Comparison of ENCODE assay signal across 1 cellular context in the genomic region with DNA sequence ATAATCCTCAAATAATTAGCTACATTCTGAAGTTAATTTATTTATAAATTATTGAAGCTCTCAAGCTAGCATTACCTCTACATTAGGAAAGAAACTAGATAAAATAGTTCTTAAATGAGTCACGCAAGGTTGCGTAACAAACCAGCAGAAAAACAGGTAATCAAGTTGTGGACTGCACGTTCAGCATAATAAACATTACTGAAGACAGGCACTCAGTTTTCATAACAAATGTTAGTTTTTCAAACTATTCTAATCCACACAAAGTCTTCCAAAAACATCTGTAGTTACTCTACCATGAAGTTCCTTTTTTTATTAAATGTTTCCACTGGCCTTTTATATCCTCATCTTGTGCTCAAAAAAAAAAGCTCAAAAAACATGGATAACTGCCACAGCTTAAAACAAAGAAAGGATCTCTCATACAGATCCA.
A peak's percentile ranks its signal among the peaks of the same experiment; 100 is the strongest.
TF ChIP-seq lines count a peak whose summit lies in the region.

No MANE protein-coding gene starts in this region.

TF ChIP-seq in HepG2, 621 proteins besides CTCF, POLR2A, EP300 and RAD21 (continues in another document):
- TF ChIP-seq ASH2L (IDR thresholded peaks at IDR 0.05; ENCODE audit: insufficient read length, low read depth, low read length) (peak; percentile 39), ZNF543 (CRISPR knock-in tag; IDR thresholded peaks at IDR 0.05) (no peak), ZNF782 (CRISPR knock-in tag; IDR thresholded peaks at IDR 0.05; ENCODE audit: borderline replicate concordance) (no peak), GABPA (IDR thresholded peaks at IDR 0.05; ENCODE audit: low read depth, low read length) (no peak), GABPA (CRISPR knock-in tag; IDR thresholded peaks at IDR 0.05; ENCODE audit: low read depth) (0 out of 2 replicates have a peak, but pooled peaks have one; percentile 29), NPAS2 (CRISPR knock-in tag; IDR thresholded peaks at IDR 0.05; ENCODE audit: borderline replicate concordance) (no peak), FOXA3 (CRISPR knock-in tag; IDR thresholded peaks at IDR 0.05) (peak; percentile 50), YY1 (IDR thresholded peaks at IDR 0.05; ENCODE audit: insufficient read depth, insufficient replicate concordance, low read depth, low read length) (no peak), ISX (CRISPR knock-in tag; conservative IDR thresholded peaks at IDR 0.05) (no peak), ZNF276 (CRISPR knock-in tag; IDR thresholded peaks at IDR 0.05; ENCODE audit: low read depth) (no peak), ZBTB49 (CRISPR knock-in tag; IDR thresholded peaks at IDR 0.05; ENCODE audit: borderline replicate concordance) (no peak), KLF16 (CRISPR knock-in tag; IDR thresholded peaks at IDR 0.05) (0 out of 4 replicates have a peak, but pooled peaks of 1 of the 2 experiments have one; percentile 43), MIER3 (CRISPR knock-in tag; IDR thresholded peaks at IDR 0.05; ENCODE audit: borderline replicate concordance) (peak; percentile 38; the same call in 1 of the 2 replicates), ZNF337 (CRISPR knock-in tag; IDR thresholded peaks at IDR 0.05; ENCODE audit: borderline replicate concordance, low read depth) (no peak), XBP1 (CRISPR knock-in tag; IDR thresholded peaks at IDR 0.05) (no peak), BHLHE40 (IDR thresholded peaks at IDR 0.05; ENCODE audit: low read length) (peak; percentile 70), HMG20A (CRISPR knock-in tag; IDR thresholded peaks at IDR 0.05; ENCODE audit: borderline replicate concordance) (peak; percentile 50; the same call in 1 of the 2 replicates), POLR2AphosphoS2 (IDR thresholded peaks at IDR 0.05; ENCODE audit: low read depth, low read length) (no peak), ELF3 (CRISPR knock-in tag; IDR thresholded peaks at IDR 0.05) (peak; percentile 55; the same call in 1 of the 2 replicates)
- TF ChIP-seq, protein P1, sequence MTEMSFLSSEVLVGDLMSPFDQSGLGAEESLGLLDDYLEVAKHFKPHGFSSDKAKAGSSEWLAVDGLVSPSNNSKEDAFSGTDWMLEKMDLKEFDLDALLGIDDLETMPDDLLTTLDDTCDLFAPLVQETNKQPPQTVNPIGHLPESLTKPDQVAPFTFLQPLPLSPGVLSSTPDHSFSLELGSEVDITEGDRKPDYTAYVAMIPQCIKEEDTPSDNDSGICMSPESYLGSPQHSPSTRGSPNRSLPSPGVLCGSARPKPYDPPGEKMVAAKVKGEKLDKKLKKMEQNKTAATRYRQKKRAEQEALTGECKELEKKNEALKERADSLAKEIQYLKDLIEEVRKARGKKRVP (CRISPR knock-in tag; IDR thresholded peaks at IDR 0.05): no peak
- TF ChIP-seq, protein P2, sequence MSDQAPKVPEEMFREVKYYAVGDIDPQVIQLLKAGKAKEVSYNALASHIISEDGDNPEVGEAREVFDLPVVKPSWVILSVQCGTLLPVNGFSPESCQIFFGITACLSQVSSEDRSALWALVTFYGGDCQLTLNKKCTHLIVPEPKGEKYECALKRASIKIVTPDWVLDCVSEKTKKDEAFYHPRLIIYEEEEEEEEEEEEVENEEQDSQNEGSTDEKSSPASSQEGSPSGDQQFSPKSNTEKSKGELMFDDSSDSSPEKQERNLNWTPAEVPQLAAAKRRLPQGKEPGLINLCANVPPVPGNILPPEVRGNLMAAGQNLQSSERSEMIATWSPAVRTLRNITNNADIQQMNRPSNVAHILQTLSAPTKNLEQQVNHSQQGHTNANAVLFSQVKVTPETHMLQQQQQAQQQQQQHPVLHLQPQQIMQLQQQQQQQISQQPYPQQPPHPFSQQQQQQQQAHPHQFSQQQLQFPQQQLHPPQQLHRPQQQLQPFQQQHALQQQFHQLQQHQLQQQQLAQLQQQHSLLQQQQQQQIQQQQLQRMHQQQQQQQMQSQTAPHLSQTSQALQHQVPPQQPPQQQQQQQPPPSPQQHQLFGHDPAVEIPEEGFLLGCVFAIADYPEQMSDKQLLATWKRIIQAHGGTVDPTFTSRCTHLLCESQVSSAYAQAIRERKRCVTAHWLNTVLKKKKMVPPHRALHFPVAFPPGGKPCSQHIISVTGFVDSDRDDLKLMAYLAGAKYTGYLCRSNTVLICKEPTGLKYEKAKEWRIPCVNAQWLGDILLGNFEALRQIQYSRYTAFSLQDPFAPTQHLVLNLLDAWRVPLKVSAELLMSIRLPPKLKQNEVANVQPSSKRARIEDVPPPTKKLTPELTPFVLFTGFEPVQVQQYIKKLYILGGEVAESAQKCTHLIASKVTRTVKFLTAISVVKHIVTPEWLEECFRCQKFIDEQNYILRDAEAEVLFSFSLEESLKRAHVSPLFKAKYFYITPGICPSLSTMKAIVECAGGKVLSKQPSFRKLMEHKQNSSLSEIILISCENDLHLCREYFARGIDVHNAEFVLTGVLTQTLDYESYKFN (CRISPR knock-in tag; conservative IDR thresholded peaks at IDR 0.05): 0 out of 2 replicates have a peak, but pooled peaks have one; percentile 22
- TF ChIP-seq, protein P3, sequence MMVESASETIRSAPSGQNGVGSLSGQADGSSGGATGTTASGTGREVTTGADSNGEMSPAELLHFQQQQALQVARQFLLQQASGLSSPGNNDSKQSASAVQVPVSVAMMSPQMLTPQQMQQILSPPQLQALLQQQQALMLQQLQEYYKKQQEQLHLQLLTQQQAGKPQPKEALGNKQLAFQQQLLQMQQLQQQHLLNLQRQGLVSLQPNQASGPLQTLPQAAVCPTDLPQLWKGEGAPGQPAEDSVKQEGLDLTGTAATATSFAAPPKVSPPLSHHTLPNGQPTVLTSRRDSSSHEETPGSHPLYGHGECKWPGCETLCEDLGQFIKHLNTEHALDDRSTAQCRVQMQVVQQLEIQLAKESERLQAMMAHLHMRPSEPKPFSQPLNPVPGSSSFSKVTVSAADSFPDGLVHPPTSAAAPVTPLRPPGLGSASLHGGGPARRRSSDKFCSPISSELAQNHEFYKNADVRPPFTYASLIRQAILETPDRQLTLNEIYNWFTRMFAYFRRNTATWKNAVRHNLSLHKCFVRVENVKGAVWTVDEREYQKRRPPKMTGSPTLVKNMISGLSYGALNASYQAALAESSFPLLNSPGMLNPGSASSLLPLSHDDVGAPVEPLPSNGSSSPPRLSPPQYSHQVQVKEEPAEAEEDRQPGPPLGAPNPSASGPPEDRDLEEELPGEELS (CRISPR knock-in tag; IDR thresholded peaks at IDR 0.05): peak; percentile 73
- TF ChIP-seq, protein P4, sequence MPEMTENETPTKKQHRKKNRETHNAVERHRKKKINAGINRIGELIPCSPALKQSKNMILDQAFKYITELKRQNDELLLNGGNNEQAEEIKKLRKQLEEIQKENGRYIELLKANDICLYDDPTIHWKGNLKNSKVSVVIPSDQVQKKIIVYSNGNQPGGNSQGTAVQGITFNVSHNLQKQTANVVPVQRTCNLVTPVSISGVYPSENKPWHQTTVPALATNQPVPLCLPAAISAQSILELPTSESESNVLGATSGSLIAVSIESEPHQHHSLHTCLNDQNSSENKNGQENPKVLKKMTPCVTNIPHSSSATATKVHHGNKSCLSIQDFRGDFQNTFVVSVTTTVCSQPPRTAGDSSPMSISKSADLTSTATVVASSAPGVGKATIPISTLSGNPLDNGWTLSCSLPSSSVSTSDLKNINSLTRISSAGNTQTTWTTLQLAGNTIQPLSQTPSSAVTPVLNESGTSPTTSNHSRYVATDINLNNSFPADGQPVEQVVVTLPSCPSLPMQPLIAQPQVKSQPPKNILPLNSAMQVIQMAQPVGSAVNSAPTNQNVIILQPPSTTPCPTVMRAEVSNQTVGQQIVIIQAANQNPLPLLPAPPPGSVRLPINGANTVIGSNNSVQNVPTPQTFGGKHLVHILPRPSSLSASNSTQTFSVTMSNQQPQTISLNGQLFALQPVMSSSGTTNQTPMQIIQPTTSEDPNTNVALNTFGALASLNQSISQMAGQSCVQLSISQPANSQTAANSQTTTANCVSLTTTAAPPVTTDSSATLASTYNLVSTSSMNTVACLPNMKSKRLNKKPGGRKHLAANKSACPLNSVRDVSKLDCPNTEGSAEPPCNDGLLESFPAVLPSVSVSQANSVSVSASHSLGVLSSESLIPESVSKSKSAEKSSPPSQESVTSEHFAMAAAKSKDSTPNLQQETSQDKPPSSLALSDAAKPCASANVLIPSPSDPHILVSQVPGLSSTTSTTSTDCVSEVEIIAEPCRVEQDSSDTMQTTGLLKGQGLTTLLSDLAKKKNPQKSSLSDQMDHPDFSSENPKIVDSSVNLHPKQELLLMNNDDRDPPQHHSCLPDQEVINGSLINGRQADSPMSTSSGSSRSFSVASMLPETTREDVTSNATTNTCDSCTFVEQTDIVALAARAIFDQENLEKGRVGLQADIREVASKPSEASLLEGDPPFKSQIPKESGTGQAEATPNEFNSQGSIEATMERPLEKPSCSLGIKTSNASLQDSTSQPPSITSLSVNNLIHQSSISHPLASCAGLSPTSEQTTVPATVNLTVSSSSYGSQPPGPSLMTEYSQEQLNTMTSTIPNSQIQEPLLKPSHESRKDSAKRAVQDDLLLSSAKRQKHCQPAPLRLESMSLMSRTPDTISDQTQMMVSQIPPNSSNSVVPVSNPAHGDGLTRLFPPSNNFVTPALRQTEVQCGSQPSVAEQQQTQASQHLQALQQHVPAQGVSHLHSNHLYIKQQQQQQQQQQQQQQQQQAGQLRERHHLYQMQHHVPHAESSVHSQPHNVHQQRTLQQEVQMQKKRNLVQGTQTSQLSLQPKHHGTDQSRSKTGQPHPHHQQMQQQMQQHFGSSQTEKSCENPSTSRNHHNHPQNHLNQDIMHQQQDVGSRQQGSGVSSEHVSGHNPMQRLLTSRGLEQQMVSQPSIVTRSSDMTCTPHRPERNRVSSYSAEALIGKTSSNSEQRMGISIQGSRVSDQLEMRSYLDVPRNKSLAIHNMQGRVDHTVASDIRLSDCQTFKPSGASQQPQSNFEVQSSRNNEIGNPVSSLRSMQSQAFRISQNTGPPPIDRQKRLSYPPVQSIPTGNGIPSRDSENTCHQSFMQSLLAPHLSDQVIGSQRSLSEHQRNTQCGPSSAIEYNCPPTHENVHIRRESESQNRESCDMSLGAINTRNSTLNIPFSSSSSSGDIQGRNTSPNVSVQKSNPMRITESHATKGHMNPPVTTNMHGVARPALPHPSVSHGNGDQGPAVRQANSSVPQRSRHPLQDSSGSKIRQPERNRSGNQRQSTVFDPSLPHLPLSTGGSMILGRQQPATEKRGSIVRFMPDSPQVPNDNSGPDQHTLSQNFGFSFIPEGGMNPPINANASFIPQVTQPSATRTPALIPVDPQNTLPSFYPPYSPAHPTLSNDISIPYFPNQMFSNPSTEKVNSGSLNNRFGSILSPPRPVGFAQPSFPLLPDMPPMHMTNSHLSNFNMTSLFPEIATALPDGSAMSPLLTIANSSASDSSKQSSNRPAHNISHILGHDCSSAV (CRISPR knock-in tag; IDR thresholded peaks at IDR 0.05; ENCODE audit: borderline replicate concordance): no peak
- TF ChIP-seq, protein P5, sequence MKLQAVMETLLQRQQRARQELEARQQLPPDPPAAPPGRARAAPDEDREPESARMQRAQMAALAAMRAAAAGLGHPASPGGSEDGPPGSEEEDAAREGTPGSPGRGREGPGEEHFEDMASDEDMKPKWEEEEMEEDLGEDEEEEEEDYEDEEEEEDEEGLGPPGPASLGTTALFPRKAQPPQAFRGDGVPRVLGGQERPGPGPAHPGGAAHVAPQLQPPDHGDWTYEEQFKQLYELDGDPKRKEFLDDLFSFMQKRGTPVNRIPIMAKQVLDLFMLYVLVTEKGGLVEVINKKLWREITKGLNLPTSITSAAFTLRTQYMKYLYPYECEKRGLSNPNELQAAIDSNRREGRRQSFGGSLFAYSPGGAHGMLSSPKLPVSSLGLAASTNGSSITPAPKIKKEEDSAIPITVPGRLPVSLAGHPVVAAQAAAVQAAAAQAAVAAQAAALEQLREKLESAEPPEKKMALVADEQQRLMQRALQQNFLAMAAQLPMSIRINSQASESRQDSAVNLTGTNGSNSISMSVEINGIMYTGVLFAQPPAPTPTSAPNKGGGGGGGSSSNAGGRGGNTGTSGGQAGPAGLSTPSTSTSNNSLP (IDR thresholded peaks at IDR 0.05; ENCODE audit: low read depth, low read length): peak; percentile 91
- TF ChIP-seq, protein P6, sequence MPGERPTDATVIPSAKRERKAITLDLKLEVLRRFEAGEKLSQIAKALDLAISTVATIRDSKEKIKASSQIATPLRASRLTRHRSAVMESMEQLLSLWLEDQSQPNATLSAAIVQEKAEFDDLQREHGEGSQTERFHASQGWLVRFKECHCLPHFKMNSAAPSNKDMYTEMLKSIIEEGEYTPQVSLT (CRISPR knock-in tag; IDR thresholded peaks at IDR 0.05; ENCODE audit: borderline replicate concordance, low read depth): no peak
